Comparison of ENCODE assay signal across 1 cellular context in the genomic region with DNA sequence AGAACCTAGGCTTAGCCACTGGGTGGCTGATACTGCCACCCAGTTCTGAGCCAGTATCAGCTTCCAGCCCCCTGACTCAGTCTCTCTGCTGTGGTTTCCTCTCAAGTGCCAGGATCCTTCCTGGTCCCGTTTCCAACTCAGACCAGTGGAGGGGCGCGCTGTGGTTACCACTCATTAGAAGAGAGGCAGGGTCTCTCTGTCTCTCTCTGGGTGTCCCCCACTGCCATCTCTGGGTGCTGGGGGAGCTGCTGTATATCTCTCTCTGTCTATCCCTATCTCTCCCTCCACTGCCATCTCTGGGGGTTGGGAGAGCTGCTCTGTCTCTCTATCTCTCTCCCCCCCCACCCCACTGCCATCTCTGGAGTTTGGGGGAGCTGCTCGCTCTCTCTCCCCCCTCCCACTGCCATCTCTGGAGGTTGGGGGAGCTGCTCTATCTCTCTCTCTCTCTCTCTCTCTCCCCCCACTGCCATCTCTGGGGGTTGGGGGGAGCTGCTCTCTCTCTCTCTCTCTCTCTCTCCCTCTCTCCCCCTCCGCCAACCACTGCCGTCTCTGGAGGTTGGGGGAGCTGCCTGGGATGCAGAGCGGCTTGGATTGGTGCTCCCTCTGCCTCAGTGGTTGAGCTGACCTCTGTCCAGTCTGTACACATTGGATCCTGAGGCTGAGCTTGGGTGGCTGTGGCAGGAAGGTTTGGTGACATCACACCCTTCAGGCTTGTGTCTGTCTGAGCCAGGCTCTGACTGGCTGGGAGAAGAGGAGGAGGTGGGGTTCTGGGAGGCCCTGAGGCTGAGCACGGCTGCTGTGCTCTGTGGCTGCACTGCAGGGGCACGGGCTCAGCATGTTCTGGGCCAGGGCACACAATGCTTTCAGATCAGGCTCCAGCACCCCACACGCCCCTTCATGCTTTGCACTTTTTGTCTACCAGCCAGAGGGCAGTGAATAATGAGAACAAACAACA.
TF ChIP-seq lines count a peak whose summit lies in the region.

No MANE protein-coding gene starts in this region.

TF ChIP-seq in H1, 55 proteins besides CTCF, POLR2A, EP300 and RAD21 (continued from another document):
- TF ChIP-seq, protein P1, sequence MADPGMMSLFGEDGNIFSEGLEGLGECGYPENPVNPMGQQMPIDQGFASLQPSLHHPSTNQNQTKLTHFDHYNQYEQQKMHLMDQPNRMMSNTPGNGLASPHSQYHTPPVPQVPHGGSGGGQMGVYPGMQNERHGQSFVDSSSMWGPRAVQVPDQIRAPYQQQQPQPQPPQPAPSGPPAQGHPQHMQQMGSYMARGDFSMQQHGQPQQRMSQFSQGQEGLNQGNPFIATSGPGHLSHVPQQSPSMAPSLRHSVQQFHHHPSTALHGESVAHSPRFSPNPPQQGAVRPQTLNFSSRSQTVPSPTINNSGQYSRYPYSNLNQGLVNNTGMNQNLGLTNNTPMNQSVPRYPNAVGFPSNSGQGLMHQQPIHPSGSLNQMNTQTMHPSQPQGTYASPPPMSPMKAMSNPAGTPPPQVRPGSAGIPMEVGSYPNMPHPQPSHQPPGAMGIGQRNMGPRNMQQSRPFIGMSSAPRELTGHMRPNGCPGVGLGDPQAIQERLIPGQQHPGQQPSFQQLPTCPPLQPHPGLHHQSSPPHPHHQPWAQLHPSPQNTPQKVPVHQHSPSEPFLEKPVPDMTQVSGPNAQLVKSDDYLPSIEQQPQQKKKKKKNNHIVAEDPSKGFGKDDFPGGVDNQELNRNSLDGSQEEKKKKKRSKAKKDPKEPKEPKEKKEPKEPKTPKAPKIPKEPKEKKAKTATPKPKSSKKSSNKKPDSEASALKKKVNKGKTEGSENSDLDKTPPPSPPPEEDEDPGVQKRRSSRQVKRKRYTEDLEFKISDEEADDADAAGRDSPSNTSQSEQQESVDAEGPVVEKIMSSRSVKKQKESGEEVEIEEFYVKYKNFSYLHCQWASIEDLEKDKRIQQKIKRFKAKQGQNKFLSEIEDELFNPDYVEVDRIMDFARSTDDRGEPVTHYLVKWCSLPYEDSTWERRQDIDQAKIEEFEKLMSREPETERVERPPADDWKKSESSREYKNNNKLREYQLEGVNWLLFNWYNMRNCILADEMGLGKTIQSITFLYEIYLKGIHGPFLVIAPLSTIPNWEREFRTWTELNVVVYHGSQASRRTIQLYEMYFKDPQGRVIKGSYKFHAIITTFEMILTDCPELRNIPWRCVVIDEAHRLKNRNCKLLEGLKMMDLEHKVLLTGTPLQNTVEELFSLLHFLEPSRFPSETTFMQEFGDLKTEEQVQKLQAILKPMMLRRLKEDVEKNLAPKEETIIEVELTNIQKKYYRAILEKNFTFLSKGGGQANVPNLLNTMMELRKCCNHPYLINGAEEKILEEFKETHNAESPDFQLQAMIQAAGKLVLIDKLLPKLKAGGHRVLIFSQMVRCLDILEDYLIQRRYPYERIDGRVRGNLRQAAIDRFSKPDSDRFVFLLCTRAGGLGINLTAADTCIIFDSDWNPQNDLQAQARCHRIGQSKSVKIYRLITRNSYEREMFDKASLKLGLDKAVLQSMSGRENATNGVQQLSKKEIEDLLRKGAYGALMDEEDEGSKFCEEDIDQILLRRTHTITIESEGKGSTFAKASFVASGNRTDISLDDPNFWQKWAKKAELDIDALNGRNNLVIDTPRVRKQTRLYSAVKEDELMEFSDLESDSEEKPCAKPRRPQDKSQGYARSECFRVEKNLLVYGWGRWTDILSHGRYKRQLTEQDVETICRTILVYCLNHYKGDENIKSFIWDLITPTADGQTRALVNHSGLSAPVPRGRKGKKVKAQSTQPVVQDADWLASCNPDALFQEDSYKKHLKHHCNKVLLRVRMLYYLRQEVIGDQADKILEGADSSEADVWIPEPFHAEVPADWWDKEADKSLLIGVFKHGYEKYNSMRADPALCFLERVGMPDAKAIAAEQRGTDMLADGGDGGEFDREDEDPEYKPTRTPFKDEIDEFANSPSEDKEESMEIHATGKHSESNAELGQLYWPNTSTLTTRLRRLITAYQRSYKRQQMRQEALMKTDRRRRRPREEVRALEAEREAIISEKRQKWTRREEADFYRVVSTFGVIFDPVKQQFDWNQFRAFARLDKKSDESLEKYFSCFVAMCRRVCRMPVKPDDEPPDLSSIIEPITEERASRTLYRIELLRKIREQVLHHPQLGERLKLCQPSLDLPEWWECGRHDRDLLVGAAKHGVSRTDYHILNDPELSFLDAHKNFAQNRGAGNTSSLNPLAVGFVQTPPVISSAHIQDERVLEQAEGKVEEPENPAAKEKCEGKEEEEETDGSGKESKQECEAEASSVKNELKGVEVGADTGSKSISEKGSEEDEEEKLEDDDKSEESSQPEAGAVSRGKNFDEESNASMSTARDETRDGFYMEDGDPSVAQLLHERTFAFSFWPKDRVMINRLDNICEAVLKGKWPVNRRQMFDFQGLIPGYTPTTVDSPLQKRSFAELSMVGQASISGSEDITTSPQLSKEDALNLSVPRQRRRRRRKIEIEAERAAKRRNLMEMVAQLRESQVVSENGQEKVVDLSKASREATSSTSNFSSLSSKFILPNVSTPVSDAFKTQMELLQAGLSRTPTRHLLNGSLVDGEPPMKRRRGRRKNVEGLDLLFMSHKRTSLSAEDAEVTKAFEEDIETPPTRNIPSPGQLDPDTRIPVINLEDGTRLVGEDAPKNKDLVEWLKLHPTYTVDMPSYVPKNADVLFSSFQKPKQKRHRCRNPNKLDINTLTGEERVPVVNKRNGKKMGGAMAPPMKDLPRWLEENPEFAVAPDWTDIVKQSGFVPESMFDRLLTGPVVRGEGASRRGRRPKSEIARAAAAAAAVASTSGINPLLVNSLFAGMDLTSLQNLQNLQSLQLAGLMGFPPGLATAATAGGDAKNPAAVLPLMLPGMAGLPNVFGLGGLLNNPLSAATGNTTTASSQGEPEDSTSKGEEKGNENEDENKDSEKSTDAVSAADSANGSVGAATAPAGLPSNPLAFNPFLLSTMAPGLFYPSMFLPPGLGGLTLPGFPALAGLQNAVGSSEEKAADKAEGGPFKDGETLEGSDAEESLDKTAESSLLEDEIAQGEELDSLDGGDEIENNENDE (IDR thresholded peaks at IDR 0.05; ENCODE audit: insufficient replicate concordance, low read length), result no peak
- no peak for TF ChIP-seq SP2 (IDR thresholded peaks at IDR 0.05; ENCODE audit: low read length)
- no peak for TF ChIP-seq CBX8 (IDR thresholded peaks at IDR 0.05; ENCODE audit: borderline replicate concordance, low read depth, low read length)
- no peak for TF ChIP-seq BCL11A (IDR thresholded peaks at IDR 0.05; ENCODE audit: low read depth in 2 of 2, low read length in 2 of 2)
